In genomic region chr5:135462304-135462703, GRCh38 we compare ENCODE assay signal across 8 cellular contexts.
A peak's percentile ranks its signal among the peaks of the same experiment; 100 is the strongest.
DNase-seq lines count a peak whose midpoint lies in the region; ATAC-seq lines count a peak whose summit lies in the region.

No MANE protein-coding gene starts in this region.

- DNase-seq in AML-193 (lab: John Stamatoyannopoulos, UW) (peak; percentile 64 to 74), HuH-7 (ENCODE audit: low spot score) (peak; percentile 78), NOMO-1 (lab: John Stamatoyannopoulos, UW; ENCODE audit: unreplicated experiment in 2 of 2) (peak; percentile 84 to 92), fibroblast of the conjunctiva (ENCODE audit: low read depth) (peak; percentile 18), retina (peak; percentile 65)
- peak; percentile 62 for DNase-seq in activated CD8-positive, alpha-beta memory T cell treated with anti-CD3 and anti-CD28 coated beads, Interleukin-2, amount 50 U/mL, for 48 hours
- DNase-seq in activated CD4-positive, CD25-positive, alpha-beta regulatory T cell (lab: John Stamatoyannopoulos, UW), result no peak

- ATAC-seq in GM18858 (IDR thresholded peaks at IDR 0.05; ENCODE audit: unreplicated experiment), result peak; percentile 53

Comparison
In these comparisons a context has a peak if more than half of its experiments do, and no peak if none do; other contexts are left out.
1. DNase-seq: peak in AML-193 (2 of 2), HuH-7 (single experiment), NOMO-1 (2 of 2), activated CD8-positive, alpha-beta memory T cell treated with anti-CD3 and anti-CD28 coated beads, Interleukin-2, amount 50 U/mL, for 48 hours (single experiment), fibroblast of the conjunctiva (single experiment) and retina (single experiment); none in activated CD4-positive, CD25-positive, alpha-beta regulatory T cell (0 of 4).